In genomic region chr1:21706151-21706835, GRCh38 we compare ENCODE assay signal across 10 cellular contexts. TPM values are rescaled to one million over a fixed set of nuclear protein-coding genes. Genes with fewer than 3 reads are reported as not detected.
DNase-seq lines count a peak whose midpoint lies in the region; ATAC-seq, FAIRE-seq and TF ChIP-seq lines count a peak whose summit lies in the region.
"Had no signal": no experiment of that assay in that cellular context is flagged by ENCODE, and none has a peak within 500 bp of the region (broad histone marks: within the 10 kb centered on the region; RNA-seq: fewer than 3 reads in every experiment).

No MANE protein-coding gene starts in this region.

- TF ChIP-seq POLR2A in K562 (conservative IDR thresholded peaks at IDR 0.05): no peak
- TF ChIP-seq POLR2A in GM18505 (IDR thresholded peaks at IDR 0.05; ENCODE audit: borderline replicate concordance, extremely low read depth, insufficient read depth, insufficient read length): no peak

- CTCF ChIA-PET in K562 (lab: Yijun Ruan, JAX; ENCODE audit: low intra/inter-chr PET ratio): no interaction called here

- DNase-seq in AG08396 (ENCODE audit: low spot score): peak; percentile 13
- peak; percentile 46 for DNase-seq in HuH-7 (ENCODE audit: low spot score)
- DNase-seq in K562 (ENCODE audit: extremely low read depth in 1 of 4, low spot score in 3 of 4): no peak
- DNase-seq in iPS-NIHi7 (ENCODE audit: extremely low spot score): peak; percentile 77
- no peak for DNase-seq in amniotic stem cell (lab: John Stamatoyannopoulos, UW)
- DNase-seq in stimulated activated CD4-positive, alpha-beta T cell treated with anti-CD3 and anti-CD28 coated beads, Interleukin-15, amount 100 ng/mL, for 24 hours: no peak
- DNase-seq: DMS153, lower lobe of right lung had no signal

- no TSS peak for BruUV-seq in K562 (replicated peaks; lab: Mats Ljungman, UMichigan)

- H3K27me3 ChIP-seq in K562 (ENCODE audit: control insufficient read depth in 2 of 2, insufficient read depth in 2 of 2, low read length in 2 of 2): no peaks in the 10 kb centered on the region

- H3K4me1 ChIP-seq in K562 (replicated peaks in 1 of 2; ENCODE audit: control insufficient read depth in 2 of 2, insufficient read depth in 2 of 2, low read length in 2 of 2): peaks cover 0 to 16% of the 10 kb centered on the region in 2 experiments; a peak in 2 of 5 replicates
- H3K4me1 ChIP-seq: lower lobe of right lung had no signal

- intact Hi-C loops in K562 (cut with micrococcal nuclease): no loop called here

- H2AFZ ChIP-seq in K562 (ENCODE audit: low read depth, low read length): no peak overlapping the region

- POLR2A ChIA-PET in K562 (lab: Yijun Ruan, JAX): interaction anchor here (0.8 kb wide), 1 partner anchor 9 kb away, joined by 4 read pairs; no protein-coding TSS in a partner anchor

- TF ChIP-seq RAD21 in K562 (CRISPR knock-in tag; conservative IDR thresholded peaks at IDR 0.05 in 1 of 2, IDR thresholded peaks at IDR 0.05 in 1 of 2): no peak

- peaks cover 89% of the 10 kb centered on the region for H3K36me3 ChIP-seq in K562 (ENCODE audit: control insufficient read depth, insufficient read depth, low read length)

- no peak for FAIRE-seq in K562 (lab: Jason Lieb, UNC)

- H4K20me1 ChIP-seq in K562 (replicated peaks; ENCODE audit: control insufficient read depth, insufficient read depth, low read length): no peaks in the 10 kb centered on the region

- H3K9ac ChIP-seq in K562 (ENCODE audit: insufficient read depth in 1 of 2, low read depth in 2 of 2, low read length in 2 of 2): no peak overlapping the region

- H3K27ac ChIP-seq in K562 (ENCODE audit: extremely low read depth, low read depth, low read length): no peak overlapping the region
- H3K27ac ChIP-seq: lower lobe of right lung had no signal

- no peaks in the 10 kb centered on the region for H3K9me3 ChIP-seq in K562 (replicated peaks; ENCODE audit: control insufficient read depth, insufficient read depth, low read depth, low read length)
- H3K9me3 ChIP-seq: lower lobe of right lung had no signal

- no peak for TF ChIP-seq CTCF in K562 (IDR thresholded peaks at IDR 0.05 in 2 of 3, conservative IDR thresholded peaks at IDR 0.05 in 1 of 3; ENCODE audit: insufficient read depth in 2 of 3, low read depth in 1 of 3, low read length in 3 of 3)

- no peak overlapping the region for H3K4me2 ChIP-seq in K562 (ENCODE audit: insufficient read depth, low read length)

- no peaks in the 10 kb centered on the region for H3K9me1 ChIP-seq in K562 (ENCODE audit: control insufficient read depth, insufficient read depth, low read length)

- no peak overlapping the region for H3K4me3 ChIP-seq in K562
- H3K4me3 ChIP-seq: lower lobe of right lung had no signal

- in situ Hi-C loops in K562 (cut with MboI): no loop called here

- ATAC-seq in K562: 0 out of 3 replicates have a peak, but pooled peaks have one; percentile 13
- ATAC-seq in GM21529 (IDR thresholded peaks at IDR 0.05; ENCODE audit: unreplicated experiment): no peak
- no peak for ATAC-seq in GM18505 (IDR thresholded peaks at IDR 0.05; ENCODE audit: unreplicated experiment)

- H3K79me2 ChIP-seq in K562 (ENCODE audit: control insufficient read depth, insufficient read depth, low read length): peaks cover 22% of the 10 kb centered on the region; the same call in 1 of the 3 replicates

- 80% methylated on average over 8 of the region's 8 CpGs for WGBS in K562 (ENCODE audit: insufficient coverage, low coverage, missing lambda C conversion rate)

- TF ChIP-seq EP300 in K562 (IDR thresholded peaks at IDR 0.05; ENCODE audit: low read length): no peak

TF ChIP-seq in K562, 482 proteins besides CTCF, POLR2A, EP300 and RAD21:
- TF ChIP-seq MYC (IDR thresholded peaks at IDR 0.05; ENCODE audit: low read depth, low read length) (peak; percentile 29; the same call in 1 of the 2 replicates), MYC (CRISPR knock-in tag; IDR thresholded peaks at IDR 0.05; ENCODE audit: borderline replicate concordance, low read depth) (no peak), CEBPB (tag; IDR thresholded peaks at IDR 0.05) (peak; percentile 69), BHLHE40 (IDR thresholded peaks at IDR 0.05; ENCODE audit: low read length) (0 out of 2 replicates have a peak, but pooled peaks have one; percentile 29), PKNOX1 (IDR thresholded peaks at IDR 0.05) (0 out of 2 replicates have a peak, but pooled peaks have one; percentile 11), CXXC5 (CRISPR knock-in tag; IDR thresholded peaks at IDR 0.05) (0 out of 2 replicates have a peak, but pooled peaks have one; percentile 27), EHMT2 (IDR thresholded peaks at IDR 0.05) (peak; percentile 28; the same call in 1 of the 2 replicates), ASH1L (IDR thresholded peaks at IDR 0.05; ENCODE audit: borderline replicate concordance, low read depth, partially characterized antibody) (no peak), CEBPG (CRISPR knock-in tag; IDR thresholded peaks at IDR 0.05) (no peak), CEBPG (tag; conservative IDR thresholded peaks at IDR 0.05 in 1 of 2, IDR thresholded peaks at IDR 0.05 in 1 of 2) (peak; percentile 39 to 80; a peak in 2 of 4 replicates), NBN (IDR thresholded peaks at IDR 0.05; ENCODE audit: low read depth) (no peak)

RNA-seq across cellular contexts. Expression of gene RAP1GAP, which starts 37.1 kb away (rescaled TPM):
- total RNA-seq in K562 (2011; cell fraction: chromatin; rRNA removed; ENCODE audit: low replicate concordance): 41.9 and 97.0 TPM in 2 replicates
- 41.8 and 44.9 TPM in 2 replicates for total RNA-seq in K562 (2011; cell fraction: nucleolus; rRNA removed)
- 34.0 and 35.7 TPM in 2 replicates for total RNA-seq in K562 (2011; cell fraction: nucleoplasm; rRNA removed)
- total RNA-seq in K562 (2014; rRNA removed): 19.2 and 28.0 TPM in 2 replicates
- 7.0 and 7.3 TPM in 2 replicates for total RNA-seq in K562 (2014; rRNA removed; fragmentation: Illumina TruSeq; extraction: Trizol)
- 9.5 and 9.7 TPM in 2 replicates for total RNA-seq in K562 (2015; rRNA removed; fragmentation: Illumina TruSeq; extraction: Trizol)
- total RNA-seq in K562 (2021): 30.2 and 31.0 TPM in 2 replicates
- polyA plus RNA-seq in K562 (2011; rRNA removed): 30.2 and 36.0 TPM in 2 replicates
- 27.3 and 36.3 TPM in 2 replicates for polyA plus RNA-seq in K562 (2011; cell fraction: cytosol; rRNA removed)
- 68.0 and 110 TPM in 2 replicates for polyA plus RNA-seq in K562 (2011; cell fraction: nucleus; rRNA removed)
- polyA plus RNA-seq in K562 (2012): 23.3 and 41.5 TPM in 2 replicates
- 23.5 and 26.5 TPM in 2 replicates for polyA plus RNA-seq in K562 (2014; fragmentation: Illumina TruSeq; extraction: Trizol)
- under 1 TPM; 0.29 to 0.51 TPM for polyA plus RNA-seq in K562 (2014; fragmentation: Nextera tagmentation; extraction: Ambion mirVana)
- polyA plus RNA-seq in K562 (2014; rRNA removed): 21.7 and 22.3 TPM in 2 replicates
- 25.4 and 27.5 TPM in 2 replicates for polyA minus RNA-seq in K562 (2011; rRNA and poly(A)+ RNA removed)
- polyA minus RNA-seq in K562 (2011; cell fraction: cytosol; rRNA and poly(A)+ RNA removed): 22.4 and 26.1 TPM in 2 replicates
- polyA minus RNA-seq in K562 (2011; cell fraction: nucleus; rRNA and poly(A)+ RNA removed): 26.9 and 27.0 TPM in 2 replicates

Comparison
In these comparisons a context has a peak if more than half of its experiments do, and no peak if none do; other contexts are left out.
1. DNase-seq: peak in AG08396 (single experiment), HuH-7 (single experiment) and iPS-NIHi7 (single experiment); none in K562 (0 of 4), amniotic stem cell (single experiment) and stimulated activated CD4-positive, alpha-beta T cell treated with anti-CD3 and anti-CD28 coated beads, Interleukin-15, amount 100 ng/mL, for 24 hours (single experiment).